Comparison of ENCODE assay signal across 35 cellular contexts in the genomic region with DNA sequence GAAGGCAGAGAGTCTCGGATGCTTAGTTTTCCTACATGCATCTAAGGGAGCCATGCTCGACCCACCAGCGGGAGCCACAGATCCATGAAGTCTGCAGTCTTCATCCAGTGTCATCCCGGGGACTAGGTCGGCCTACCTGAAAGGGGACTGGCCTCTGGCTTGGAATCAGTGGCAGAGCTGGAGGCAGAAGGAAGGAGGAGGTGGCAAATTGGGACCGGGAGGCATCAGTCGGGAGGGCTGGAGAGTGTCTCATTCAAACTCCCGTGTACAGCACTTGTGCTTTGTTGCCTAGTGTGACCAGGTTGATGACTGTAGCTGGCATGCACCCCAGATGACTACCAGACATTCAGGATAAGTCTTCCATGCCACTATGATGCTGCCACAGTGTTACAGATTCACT. TPM values are rescaled to one million over a fixed set of nuclear protein-coding genes. Genes with fewer than 3 reads are reported as not detected.
"Had no signal": no experiment of that assay in that cellular context is flagged by ENCODE, and none has a peak within 500 bp of the region (broad histone marks: within the 10 kb centered on the region; RNA-seq: fewer than 3 reads in every experiment).

No MANE protein-coding gene starts in this region.

- H3K36me3 ChIP-seq: ascending aorta had no signal

- H3K4me3 Mint-ChIP-seq: activated B cell treated with CpG ODN at 0.5 μM for 24 hours; activated CD4-positive, alpha-beta memory T cell treated with anti-CD3 and anti-CD28 coated beads for 36 hours; activated CD4-positive, alpha-beta T cell treated with anti-CD3 and anti-CD28 coated beads, Interleukin-2, amount 10 ng/mL, durations not matched to agents 24 days and 14 days; activated CD8-positive, alpha-beta memory T cell treated with anti-CD3 and anti-CD28 coated beads, Interleukin-2, amount 10 ng/mL, durations not matched to agents 7 days and 5 days; activated CD8-positive, alpha-beta T cell treated with anti-CD3 and anti-CD28 coated beads, Interleukin-2, amount 10 ng/mL, durations not matched to agents 7 days and 5 days; activated naive CD4-positive, alpha-beta T cell treated with anti-CD3 and anti-CD28 coated beads, Interleukin-2, amount 10 ng/mL, durations not matched to agents 7 days and 5 days; activated naive CD4-positive, alpha-beta T cell treated with anti-CD3 and anti-CD28 coated beads, Interleukin-2, amount 50 U/mL, for 24 hours; activated naive CD8-positive, alpha-beta T cell; activated naive CD8-positive, alpha-beta T cell treated with anti-CD3 and anti-CD28 coated beads, Interleukin-2, amount 10 ng/mL, durations not matched to agents 7 days and 5 days; activated naive CD8-positive, alpha-beta T cell treated with anti-CD3 and anti-CD28 coated beads, Interleukin-2, amount 50 U/mL, for 24 hours; activated T-cell treated with anti-CD3 and anti-CD28 coated beads, Interleukin-2, amount 50 U/mL, for 24 hours; brain; T-helper 1 cell treated with Interleukin-12 subunit alpha and Interleukin-12 subunit beta and Interleukin-4 antibody, amounts not matched to agents 30 μg/mL and 1 μg/mL, for 36 hours; T-helper 2 cell treated with Interferon-gamma antibody and Interleukin-4, amounts not matched to agents 5 μg/mL and 100 μg/mL, for 36 hours had no signal

- H3K27ac Mint-ChIP-seq: activated B cell treated with CpG ODN at 0.5 μM for 24 hours; activated CD4-positive, alpha-beta memory T cell treated with anti-CD3 and anti-CD28 coated beads for 36 hours; activated CD4-positive, alpha-beta T cell treated with anti-CD3 and anti-CD28 coated beads, Interleukin-2, amount 10 ng/mL, durations not matched to agents 24 days and 14 days; activated CD8-positive, alpha-beta memory T cell treated with anti-CD3 and anti-CD28 coated beads, Interleukin-2, amount 10 ng/mL, durations not matched to agents 7 days and 5 days; activated CD8-positive, alpha-beta T cell treated with anti-CD3 and anti-CD28 coated beads, Interleukin-2, amount 10 ng/mL, durations not matched to agents 7 days and 5 days; activated naive CD4-positive, alpha-beta T cell treated with anti-CD3 and anti-CD28 coated beads, Interleukin-2, amount 10 ng/mL, durations not matched to agents 7 days and 5 days; activated naive CD4-positive, alpha-beta T cell treated with anti-CD3 and anti-CD28 coated beads, Interleukin-2, amount 50 U/mL, for 24 hours; activated naive CD8-positive, alpha-beta T cell; activated naive CD8-positive, alpha-beta T cell treated with anti-CD3 and anti-CD28 coated beads, Interleukin-2, amount 10 ng/mL, durations not matched to agents 7 days and 5 days; activated naive CD8-positive, alpha-beta T cell treated with anti-CD3 and anti-CD28 coated beads, Interleukin-2, amount 50 U/mL, for 24 hours; activated T-cell treated with anti-CD3 and anti-CD28 coated beads, Interleukin-2, amount 50 U/mL, for 24 hours; activated T-helper 2 cell treated with anti-CD3 and anti-CD28 coated beads, Interferon-gamma antibody, Interleukin-2, Interleukin-4, amounts not matched to agents 10 μg/mL and 5 μg/mL and 100 μg/mL, durations not matched to agents 14 hours and 24 hours and 36 hours; brain; T-helper 1 cell treated with Interleukin-12 subunit alpha and Interleukin-12 subunit beta and Interleukin-4 antibody, amounts not matched to agents 30 μg/mL and 1 μg/mL, for 36 hours; T-helper 2 cell treated with Interferon-gamma antibody and Interleukin-4, amounts not matched to agents 5 μg/mL and 100 μg/mL, for 36 hours had no signal

- FAIRE-seq: TTC549 had no signal

- H3K27me3 Mint-ChIP-seq: activated B cell treated with CpG ODN at 0.5 μM for 24 hours; activated CD4-positive, alpha-beta T cell treated with anti-CD3 and anti-CD28 coated beads, Interleukin-2, amount 10 ng/mL, durations not matched to agents 24 days and 14 days; activated CD8-positive, alpha-beta memory T cell treated with anti-CD3 and anti-CD28 coated beads, Interleukin-2, amount 10 ng/mL, durations not matched to agents 7 days and 5 days; activated naive CD4-positive, alpha-beta T cell treated with anti-CD3 and anti-CD28 coated beads, Interleukin-2, amount 50 U/mL, for 24 hours; activated naive CD8-positive, alpha-beta T cell treated with anti-CD3 and anti-CD28 coated beads, Interleukin-2, amount 10 ng/mL, durations not matched to agents 7 days and 5 days; activated naive CD8-positive, alpha-beta T cell treated with anti-CD3 and anti-CD28 coated beads, Interleukin-2, amount 50 U/mL, for 24 hours had no signal

- H3K27me3 ChIP-seq: ascending aorta had no signal

- DNase-seq: activated B cell treated with CpG ODN at 0.5 μM for 24 hours; activated CD4-positive, alpha-beta memory T cell treated with anti-CD3 and anti-CD28 coated beads for 36 hours; activated CD4-positive, alpha-beta T cell treated with anti-CD3 and anti-CD28 coated beads for 4 hours; activated CD4-positive, alpha-beta T cell treated with anti-CD3 and anti-CD28 coated beads, Interleukin-2, amount 10 ng/mL, durations not matched to agents 24 days and 14 days; activated CD4-positive, alpha-beta T cell treated with anti-CD3 and anti-CD28 coated beads, Interleukin-2, amount 50 U/mL, for 1 hour; activated CD4-positive, alpha-beta T cell treated with anti-CD3 and anti-CD28 coated beads, Interleukin-2, amount 50 U/mL, for 4 hours; activated CD4-positive, CD25-positive, alpha-beta regulatory T cell treated with anti-CD3 and anti-CD28 coated beads, Interleukin-2, amount 50 U/mL, for 72 hours; activated CD8-positive, alpha-beta memory T cell treated with anti-CD3 and anti-CD28 coated beads for 24 hours; activated CD8-positive, alpha-beta memory T cell treated with anti-CD3 and anti-CD28 coated beads, Interleukin-2, amount 10 ng/mL, durations not matched to agents 7 days and 5 days; activated CD8-positive, alpha-beta memory T cell treated with anti-CD3 and anti-CD28 coated beads, Interleukin-2, amount 50 U/mL, for 48 hours; activated CD8-positive, alpha-beta T cell treated with anti-CD3 and anti-CD28 coated beads, Interleukin-2, amount 10 ng/mL, durations not matched to agents 7 days and 5 days; activated effector memory CD4-positive, alpha-beta T cell treated with Interleukin-2 at 50 U/mL for 16 hours; activated gamma-delta T cell; activated naive CD4-positive, alpha-beta T cell treated with anti-CD3 and anti-CD28 coated beads, Interleukin-2, amount 10 ng/mL, durations not matched to agents 7 days and 5 days; activated naive CD4-positive, alpha-beta T cell treated with Interleukin-2 at 50 U/mL for 16 hours; activated naive CD8-positive, alpha-beta T cell treated with anti-CD3 and anti-CD28 coated beads, Interleukin-2, amount 10 ng/mL, durations not matched to agents 7 days and 5 days; activated naive CD8-positive, alpha-beta T cell treated with anti-CD3 and anti-CD28 coated beads, Interleukin-2, amount 50 U/mL, for 24 hours; activated T-cell treated with anti-CD3 and anti-CD28 coated beads, Interleukin-2, amount 50 U/mL, for 24 hours; activated T-cell treated with anti-CD3 and anti-CD28 coated beads, Interleukin-2, amount 50 U/mL, for 48 hours; amygdala; anterior cingulate cortex; central memory CD4-positive, alpha-beta T cell; SW 1271; T-helper 1 cell; T-helper 2 cell; T-helper 9 cell had no signal

- H3K4me1 ChIP-seq: ascending aorta had no signal

- H3K4me1 Mint-ChIP-seq: activated B cell treated with CpG ODN at 0.5 μM for 24 hours; activated CD4-positive, alpha-beta T cell treated with anti-CD3 and anti-CD28 coated beads, Interleukin-2, amount 10 ng/mL, durations not matched to agents 24 days and 14 days; activated CD8-positive, alpha-beta memory T cell treated with anti-CD3 and anti-CD28 coated beads, Interleukin-2, amount 10 ng/mL, durations not matched to agents 7 days and 5 days; activated naive CD4-positive, alpha-beta T cell treated with anti-CD3 and anti-CD28 coated beads, Interleukin-2, amount 10 ng/mL, durations not matched to agents 7 days and 5 days; activated naive CD4-positive, alpha-beta T cell treated with anti-CD3 and anti-CD28 coated beads, Interleukin-2, amount 50 U/mL, for 24 hours; activated naive CD8-positive, alpha-beta T cell treated with anti-CD3 and anti-CD28 coated beads, Interleukin-2, amount 10 ng/mL, durations not matched to agents 7 days and 5 days; activated naive CD8-positive, alpha-beta T cell treated with anti-CD3 and anti-CD28 coated beads, Interleukin-2, amount 50 U/mL, for 24 hours had no signal

- H3K9me3 Mint-ChIP-seq: activated CD4-positive, alpha-beta memory T cell treated with anti-CD3 and anti-CD28 coated beads for 36 hours; activated naive CD4-positive, alpha-beta T cell treated with anti-CD3 and anti-CD28 coated beads, Interleukin-2, amount 10 ng/mL, durations not matched to agents 7 days and 5 days; activated naive CD4-positive, alpha-beta T cell treated with anti-CD3 and anti-CD28 coated beads, Interleukin-2, amount 50 U/mL, for 24 hours; activated naive CD8-positive, alpha-beta T cell treated with anti-CD3 and anti-CD28 coated beads, Interleukin-2, amount 10 ng/mL, durations not matched to agents 7 days and 5 days; activated naive CD8-positive, alpha-beta T cell treated with anti-CD3 and anti-CD28 coated beads, Interleukin-2, amount 50 U/mL, for 24 hours; activated T-cell treated with anti-CD3 and anti-CD28 coated beads, Interleukin-2, amount 50 U/mL, for 24 hours; activated T-helper 2 cell treated with anti-CD3 and anti-CD28 coated beads, Interferon-gamma antibody, Interleukin-2, Interleukin-4, amounts not matched to agents 10 μg/mL and 5 μg/mL and 100 μg/mL, durations not matched to agents 14 hours and 24 hours and 36 hours; T-helper 1 cell treated with Interleukin-12 subunit alpha and Interleukin-12 subunit beta and Interleukin-4 antibody, amounts not matched to agents 30 μg/mL and 1 μg/mL, for 36 hours; T-helper 2 cell treated with Interferon-gamma antibody and Interleukin-4, amounts not matched to agents 5 μg/mL and 100 μg/mL, for 36 hours had no signal

- H3K4me3 ChIP-seq: ascending aorta had no signal

- H3K27ac ChIP-seq: ascending aorta, VCaP had no signal

- ATAC-seq: activated CD8-positive, alpha-beta memory T cell treated with anti-CD3 and anti-CD28 coated beads, Interleukin-2, amount 10 ng/mL, durations not matched to agents 7 days and 5 days; activated CD8-positive, alpha-beta T cell treated with anti-CD3 and anti-CD28 coated beads, Interleukin-2, amount 10 ng/mL, durations not matched to agents 7 days and 5 days; activated naive CD8-positive, alpha-beta T cell treated with anti-CD3 and anti-CD28 coated beads, Interleukin-2, amount 50 U/mL, for 24 hours had no signal

- H3K36me3 Mint-ChIP-seq: activated CD4-positive, alpha-beta memory T cell treated with anti-CD3 and anti-CD28 coated beads for 36 hours; activated CD8-positive, alpha-beta memory T cell treated with anti-CD3 and anti-CD28 coated beads, Interleukin-2, amount 10 ng/mL, durations not matched to agents 7 days and 5 days; activated naive CD4-positive, alpha-beta T cell treated with anti-CD3 and anti-CD28 coated beads, Interleukin-2, amount 10 ng/mL, durations not matched to agents 7 days and 5 days; activated naive CD4-positive, alpha-beta T cell treated with anti-CD3 and anti-CD28 coated beads, Interleukin-2, amount 50 U/mL, for 24 hours; activated naive CD8-positive, alpha-beta T cell; activated naive CD8-positive, alpha-beta T cell treated with anti-CD3 and anti-CD28 coated beads, Interleukin-2, amount 10 ng/mL, durations not matched to agents 7 days and 5 days had no signal

- H3K9me3 ChIP-seq: ascending aorta had no signal

RNA-seq across cellular contexts. Expression of gene ZNF536, which starts 26.5 kb away (rescaled TPM):
- total RNA-seq: activated B cell treated with CpG ODN at 0.5 μM for 24 hours; activated CD4-positive, alpha-beta memory T cell treated with anti-CD3 and anti-CD28 coated beads for 36 hours; activated CD4-positive, alpha-beta T cell treated with anti-CD3 and anti-CD28 coated beads, Interleukin-2, amount 10 ng/mL, durations not matched to agents 24 days and 14 days; activated CD8-positive, alpha-beta memory T cell treated with anti-CD3 and anti-CD28 coated beads, Interleukin-2, amount 10 ng/mL, durations not matched to agents 7 days and 5 days; activated CD8-positive, alpha-beta T cell treated with anti-CD3 and anti-CD28 coated beads, Interleukin-2, amount 10 ng/mL, durations not matched to agents 7 days and 5 days; activated naive CD8-positive, alpha-beta T cell treated with anti-CD3 and anti-CD28 coated beads, Interleukin-2, amount 10 ng/mL, durations not matched to agents 7 days and 5 days; activated T-helper 2 cell treated with anti-CD3 and anti-CD28 coated beads, Interferon-gamma antibody, Interleukin-2, Interleukin-4, amounts not matched to agents 10 μg/mL and 5 μg/mL and 100 μg/mL, durations not matched to agents 14 hours and 24 hours and 36 hours; ascending aorta had no signal
